Comparison of ENCODE assay signal across 1 cellular context in genomic region chr4:112058433-112058832, GRCh38.
TF ChIP-seq lines count a peak whose summit lies in the region.

No MANE protein-coding gene starts in this region.

TF ChIP-seq in GM12878, 131 proteins besides CTCF, POLR2A, EP300 and RAD21:
- TF ChIP-seq MTA2 (IDR thresholded peaks at IDR 0.05; ENCODE audit: low read depth): peak; percentile 62; the same call in 1 of the 2 replicates
- TF ChIP-seq, protein P1, sequence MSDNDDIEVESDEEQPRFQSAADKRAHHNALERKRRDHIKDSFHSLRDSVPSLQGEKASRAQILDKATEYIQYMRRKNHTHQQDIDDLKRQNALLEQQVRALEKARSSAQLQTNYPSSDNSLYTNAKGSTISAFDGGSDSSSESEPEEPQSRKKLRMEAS (IDR thresholded peaks at IDR 0.05; ENCODE audit: low read depth, low read length): no peak
- TF ChIP-seq, protein P2, sequence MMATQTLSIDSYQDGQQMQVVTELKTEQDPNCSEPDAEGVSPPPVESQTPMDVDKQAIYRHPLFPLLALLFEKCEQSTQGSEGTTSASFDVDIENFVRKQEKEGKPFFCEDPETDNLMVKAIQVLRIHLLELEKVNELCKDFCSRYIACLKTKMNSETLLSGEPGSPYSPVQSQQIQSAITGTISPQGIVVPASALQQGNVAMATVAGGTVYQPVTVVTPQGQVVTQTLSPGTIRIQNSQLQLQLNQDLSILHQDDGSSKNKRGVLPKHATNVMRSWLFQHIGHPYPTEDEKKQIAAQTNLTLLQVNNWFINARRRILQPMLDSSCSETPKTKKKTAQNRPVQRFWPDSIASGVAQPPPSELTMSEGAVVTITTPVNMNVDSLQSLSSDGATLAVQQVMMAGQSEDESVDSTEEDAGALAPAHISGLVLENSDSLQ (IDR thresholded peaks at IDR 0.05): 0 out of 2 replicates have a peak, but pooled peaks have one; percentile 34
- 0 out of 2 replicates have a peak, but pooled peaks have one; percentile 19 for TF ChIP-seq ATF7 (IDR thresholded peaks at IDR 0.05; ENCODE audit: low read depth)
